Comparison of ENCODE assay signal across 2 cellular contexts in genomic region chr17:45574376-45574775, GRCh38.
TF ChIP-seq lines count a peak whose summit lies in the region.

No MANE protein-coding gene starts in this region.

TF ChIP-seq in IMR-90, 13 proteins besides CTCF, POLR2A, EP300 and RAD21:
- TF ChIP-seq MAFK (IDR thresholded peaks at IDR 0.05; ENCODE audit: low read depth, low read length) (no peak), ELK1 (IDR thresholded peaks at IDR 0.05; ENCODE audit: borderline replicate concordance, low read depth, low read length) (no peak), NFE2L2 (IDR thresholded peaks at IDR 0.05; ENCODE audit: low read depth, low read length) (no peak), CEBPB (IDR thresholded peaks at IDR 0.05; ENCODE audit: low read depth, low read length) (peak; percentile 89), USF2 (IDR thresholded peaks at IDR 0.05; ENCODE audit: low read depth, low read length) (peak; percentile 77), RFX5 (IDR thresholded peaks at IDR 0.05; ENCODE audit: low read depth, low read length) (no peak), BHLHE40 (IDR thresholded peaks at IDR 0.05; ENCODE audit: low read depth, low read length) (no peak), FOS (IDR thresholded peaks at IDR 0.05; ENCODE audit: low read depth, low read length) (no peak), MAZ (IDR thresholded peaks at IDR 0.05; ENCODE audit: borderline replicate concordance, low read depth, low read length) (no peak), MXI1 (IDR thresholded peaks at IDR 0.05; ENCODE audit: borderline replicate concordance, low read depth, low read length) (no peak), CHD1 (IDR thresholded peaks at IDR 0.05; ENCODE audit: low read depth, low read length) (no peak), RCOR1 (IDR thresholded peaks at IDR 0.05; ENCODE audit: insufficient replicate concordance, low read length) (peak; percentile 24), SMC3 (IDR thresholded peaks at IDR 0.05; ENCODE audit: low read depth, low read length) (no peak)

TF ChIP-seq in K562, 482 proteins besides CTCF, POLR2A, EP300 and RAD21:
- no peak for TF ChIP-seq NCOA6 (IDR thresholded peaks at IDR 0.05)
TF ChIP-seq in K562: peak in this region for 0.
